ENCODE assay signal across 8 cellular contexts in the genomic region with DNA sequence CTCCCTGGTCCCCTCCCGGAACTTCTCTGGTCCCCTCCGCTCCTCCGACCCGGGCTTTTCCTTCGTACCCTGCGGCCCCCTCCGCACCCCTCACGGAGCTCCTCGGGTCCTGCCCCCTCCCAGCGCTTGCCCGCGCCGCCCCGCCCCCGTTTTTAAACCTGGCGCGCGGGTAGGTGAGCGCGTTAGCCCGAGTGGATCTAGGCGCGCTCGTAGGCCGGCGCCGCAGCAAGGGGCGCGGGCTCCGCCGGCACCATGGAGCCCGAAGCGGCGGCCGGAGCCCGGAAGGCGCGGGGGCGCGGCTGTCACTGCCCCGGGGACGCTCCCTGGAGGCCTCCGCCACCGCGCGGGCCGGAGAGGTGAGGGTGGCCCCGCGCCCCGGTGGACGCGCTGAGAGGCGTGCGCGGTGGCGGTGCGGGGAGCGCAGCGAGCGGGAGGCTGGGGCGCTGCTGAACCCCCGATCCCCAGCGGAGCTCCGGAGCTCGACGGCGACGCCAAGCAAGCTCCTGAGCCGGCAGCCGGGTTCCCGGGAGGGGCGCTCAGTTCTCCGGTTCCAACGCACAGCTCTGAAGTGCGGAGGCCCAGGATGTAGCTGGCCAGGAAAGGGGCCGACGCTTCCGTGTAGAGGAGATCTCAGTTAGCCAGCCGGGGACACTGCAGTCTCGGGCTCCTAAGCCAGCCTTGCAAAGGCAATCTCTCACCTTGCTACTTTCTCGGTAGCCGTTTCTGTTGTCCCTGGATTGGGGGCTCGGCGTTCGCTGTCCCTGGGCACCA. TPM values are rescaled to one million over a fixed set of nuclear protein-coding genes. Genes with fewer than 3 reads are reported as not detected.
DNase-seq lines count a peak whose midpoint lies in the region; ATAC-seq and TF ChIP-seq lines count a peak whose summit lies in the region.

A gene with protein sequence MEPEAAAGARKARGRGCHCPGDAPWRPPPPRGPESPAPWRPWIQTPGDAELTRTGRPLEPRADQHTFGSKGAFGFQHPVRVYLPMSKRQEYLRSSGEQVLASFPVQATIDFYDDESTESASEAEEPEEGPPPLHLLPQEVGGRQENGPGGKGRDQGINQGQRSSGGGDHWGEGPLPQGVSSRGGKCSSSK (plus strand): TSS at position 182 of the 771 bp plus-strand sequence. CDS start 71 bp downstream, at position 253.

- no peak for TF ChIP-seq POLR2A in gastroesophageal sphincter (IDR thresholded peaks at IDR 0.05)

- H3K27me3 Mint-ChIP-seq in activated CD4-positive, alpha-beta memory T cell treated with anti-CD3 and anti-CD28 coated beads for 36 hours: peaks cover 27% of the 10 kb centered on the region

- H3K27ac Mint-ChIP-seq in activated CD4-positive, alpha-beta memory T cell treated with anti-CD3 and anti-CD28 coated beads for 36 hours: no peak within 1 kb of the TSS

- POLR2A ChIA-PET in activated CD4-positive, alpha-beta memory T cell treated with anti-CD3 and anti-CD28 coated beads for 36 hours (lab: Charles Lee): no interaction called here
- POLR2A ChIA-PET in RWPE1 (lab: Yijun Ruan, JAX; ENCODE audit: low non-redundant PET): interaction anchor here (0.9 kb wide), 1 partner anchor 17 kb away, joined by 3 read pairs; no protein-coding TSS in a partner anchor

- no peaks in the 10 kb centered on the region for H3K36me3 Mint-ChIP-seq in activated CD4-positive, alpha-beta memory T cell treated with anti-CD3 and anti-CD28 coated beads for 36 hours

- no peaks in the 10 kb centered on the region for H3K4me1 ChIP-seq in foreskin keratinocyte
- no peaks in the 10 kb centered on the region for H3K4me1 ChIP-seq in rectal smooth muscle tissue (ENCODE audit: control insufficient read depth, insufficient read depth, low read length)
- H3K4me1 ChIP-seq in gastroesophageal sphincter: peaks cover 0 to 26% (median 8%) of the 10 kb centered on the region in 3 donors

- no peak for TF ChIP-seq CTCF in foreskin keratinocyte (conservative IDR thresholded peaks at IDR 0.05)
- no peak for TF ChIP-seq CTCF in RWPE1 (conservative IDR thresholded peaks at IDR 0.05; ENCODE audit: low read depth)
- TF ChIP-seq CTCF in gastroesophageal sphincter (IDR thresholded peaks at IDR 0.05): no peak

- DNase-seq in AG20443 (ENCODE audit: low spot score) (peak; percentile 31), H7 (peak; percentile 87), foreskin keratinocyte (peak in 1 of 2 donors; percentile 14), GDM1 (lab: John Stamatoyannopoulos, UW) (no peak), RWPE1 (ENCODE audit: low spot score) (no peak)
- peak; percentile 22 for DNase-seq in activated CD4-positive, alpha-beta memory T cell treated with anti-CD3 and anti-CD28 coated beads for 36 hours

- TF ChIP-seq EP300 in gastroesophageal sphincter (IDR thresholded peaks at IDR 0.05): no peak

- peaks cover 18% of the 10 kb centered on the region for H3K4me1 Mint-ChIP-seq in activated CD4-positive, alpha-beta memory T cell treated with anti-CD3 and anti-CD28 coated beads for 36 hours (ENCODE audit: low read depth)

- ATAC-seq in foreskin keratinocyte (peak; percentile 9), gastroesophageal sphincter (no peak)

- H3K4me3 ChIP-seq in H7 (ENCODE audit: insufficient read depth, low read depth, low read length): peak within 1 kb of the TSS; percentile 69
- peak within 1 kb of the TSS; percentile 32 for H3K4me3 ChIP-seq in rectal smooth muscle tissue (ENCODE audit: low read length)
- H3K4me3 ChIP-seq in gastroesophageal sphincter: peak within 1 kb of the TSS in 1 of 2 donors; percentile 54

- intact Hi-C loops in activated CD4-positive, alpha-beta memory T cell treated with anti-CD3 and anti-CD28 coated beads for 36 hours (cut with micrococcal nuclease): loop anchor here (5.0 kb wide), 1 partner anchor 39 kb away; the partner anchor contains the start of gene HLCS

- H3K4me3 Mint-ChIP-seq in activated CD4-positive, alpha-beta memory T cell treated with anti-CD3 and anti-CD28 coated beads for 36 hours: peak within 1 kb of the TSS; percentile 67

- H3K9me3 Mint-ChIP-seq in activated CD4-positive, alpha-beta memory T cell treated with anti-CD3 and anti-CD28 coated beads for 36 hours: no peaks in the 10 kb centered on the region

- H3K27ac ChIP-seq in foreskin keratinocyte: no peak within 1 kb of the TSS
- H3K27ac ChIP-seq in rectal smooth muscle tissue (ENCODE audit: low read depth, low read length): no peak within 1 kb of the TSS
- no peak within 1 kb of the TSS for H3K27ac ChIP-seq in RWPE1
- H3K27ac ChIP-seq in gastroesophageal sphincter: no peak within 1 kb of the TSS

- CTCF ChIA-PET in activated CD4-positive, alpha-beta memory T cell treated with anti-CD3 and anti-CD28 coated beads for 36 hours (lab: Charles Lee): interaction anchor here (1.1 to 2.0 kb wide), 6 partner anchors 16 to 376 kb away, joined by 3 to 7 read pairs (median 4); partner anchors contain the start of gene HLCS
- CTCF ChIA-PET in RWPE1 (lab: Yijun Ruan, JAX): interaction anchor here (1.2 to 1.7 kb wide), 2 partner anchors 16 to 17 kb away, joined by 4 to 5 read pairs; no protein-coding TSS in a partner anchor

- WGBS in gastroesophageal sphincter (ENCODE audit: low coverage in 1 of 2), 2 donors: 7% methylated on average over 14 of the region's 85 CpGs; no CpG with 5 or more reads in 1 of the 2 donors

- H3K36me3 ChIP-seq in H7 (replicated peaks; ENCODE audit: control insufficient read depth, insufficient read depth, low read length) (no peaks in the 10 kb centered on the region), rectal smooth muscle tissue (ENCODE audit: control insufficient read depth, insufficient read depth, low read length) (no peaks in the 10 kb centered on the region), gastroesophageal sphincter (no peaks in the 10 kb centered on the region)

- peaks cover 44% of the 10 kb centered on the region for H3K27me3 ChIP-seq in H7 (ENCODE audit: control insufficient read depth, insufficient read depth, low read length)
- H3K27me3 ChIP-seq in foreskin keratinocyte: peaks cover 18% of the 10 kb centered on the region
- peaks cover 17% of the 10 kb centered on the region for H3K27me3 ChIP-seq in rectal smooth muscle tissue (ENCODE audit: control insufficient read depth, insufficient read depth, low read length)
- H3K27me3 ChIP-seq in gastroesophageal sphincter: peaks cover 62% of the 10 kb centered on the region

- H3K9me3 ChIP-seq in gastroesophageal sphincter: no peaks in the 10 kb centered on the region

- no peak within 1 kb of the TSS for H3K9ac ChIP-seq in rectal smooth muscle tissue (ENCODE audit: low read length)

RNA-seq across cellular contexts. Expression of the gene that starts here (rescaled TPM):
- total RNA-seq in H7 (2014; rRNA removed; shearing (Covaris generic)): 0.52 and 0.94 TPM in 2 replicates
- under 1 TPM; 0.26 to 0.27 TPM for total RNA-seq in activated CD4-positive, alpha-beta memory T cell treated with anti-CD3 and anti-CD28 coated beads for 36 hours
- 0.78 and 0.88 TPM in 2 replicates for total RNA-seq in foreskin keratinocyte
- polyA plus RNA-seq in foreskin keratinocyte: 0.53 and 0.56 TPM in 2 replicates
- not detected for total RNA-seq in gastroesophageal sphincter

Comparison
In these comparisons a context has a peak if more than half of its experiments do, and no peak if none do; other contexts are left out.
1. Peak in DNase-seq and H3K4me3 ChIP-seq in H7; RNA of the gene not detected or under 1 TPM.
2. Peak in DNase-seq in activated CD4-positive, alpha-beta memory T cell treated with anti-CD3 and anti-CD28 coated beads for 36 hours; RNA of the gene not detected or under 1 TPM.
3. Peak in ATAC-seq in foreskin keratinocyte; RNA of the gene not detected or under 1 TPM.